20 cellular contexts compared by ENCODE assay signal in genomic region chr1:18489417-18490143, GRCh38. TPM values are rescaled to one million over a fixed set of nuclear protein-coding genes. Genes with fewer than 3 reads are reported as not detected.
A peak's percentile ranks its signal among the peaks of the same experiment; 100 is the strongest.
DNase-seq lines count a peak whose midpoint lies in the region; ATAC-seq, FAIRE-seq and TF ChIP-seq lines count a peak whose summit lies in the region.
"Had no signal": no experiment of that assay in that cellular context is flagged by ENCODE, and none has a peak within 500 bp of the region (broad histone marks: within the 10 kb centered on the region; RNA-seq: fewer than 3 reads in every experiment).

No MANE protein-coding gene starts in this region.

- H3K4me3 ChIP-seq in BLaER1 = no peak overlapping the region
- H3K4me3 ChIP-seq in HEK293 (ENCODE audit: low read depth, low read length) = no peak overlapping the region
- H3K4me3 ChIP-seq in H1 (ENCODE audit: extremely low read depth in 1 of 4, insufficient read depth in 2 of 4, low read depth in 3 of 4, low read length in 4 of 4) = no peak overlapping the region

- no peak overlapping the region for H2BK20ac ChIP-seq in H1 (ENCODE audit: low read length)

- no peak for FAIRE-seq in H1 (lab: Jason Lieb, UNC)
- FAIRE-seq: D721Med, G401.6, GM12891, H54 had no signal

- H2BK12ac ChIP-seq in H1 (ENCODE audit: low read depth, low read length) = no peak overlapping the region

- H2AK5ac ChIP-seq in H1 (ENCODE audit: low read depth, low read length) = no peak overlapping the region

- H4K91ac ChIP-seq in H1 (replicated peaks; ENCODE audit: insufficient read length, low read length) = no peak overlapping the region

- H3K27me3 ChIP-seq in BLaER1 (no peaks in the 10 kb centered on the region), H1 (replicated peaks in 1 of 4; ENCODE audit: control insufficient read depth in 3 of 4, extremely low read depth in 1 of 4, insufficient read depth in 3 of 4, low read length in 3 of 4) (no peaks in the 10 kb centered on the region)

- POLR2A ChIA-PET in HEK293 (lab: Yijun Ruan, JAX) (no interaction called here), H1 (lab: Charles Lee; ENCODE audit: partially characterized antibody) (interaction anchor here (2.1 kb wide), 1 partner anchor 9 kb away, joined by 4 read pairs; the partner anchor contains the start of gene KLHDC7A)

- no peak for TF ChIP-seq CTCF in HEK293 (tag by site-specific recombination; IDR thresholded peaks at IDR 0.05)
- no peak for TF ChIP-seq CTCF in H1 (IDR thresholded peaks at IDR 0.05; ENCODE audit: control extremely low read depth in 1 of 3, insufficient read depth in 1 of 3, low read depth in 1 of 3, low read length in 3 of 3)

- H3K14ac ChIP-seq in H1 (ENCODE audit: insufficient read length) = no peak overlapping the region

- WGBS in H1 (ENCODE audit: extremely low coverage in 1 of 2, insufficient coverage in 1 of 2, insufficient read length in 1 of 2, insufficient replicate concordance in 2 of 2, low coverage in 1 of 2, low lambda C conversion rate in 2 of 2, missing lambda C conversion rate in 1 of 2), 2 experiments = 90% methylated on average over 2 of the region's 2 CpGs; no CpG with 5 or more reads in 1 of the 2 experiments

- H3K4me1 ChIP-seq in BLaER1 = peaks cover 36% of the 10 kb centered on the region
- no peaks in the 10 kb centered on the region for H3K4me1 ChIP-seq in HEK293 (ENCODE audit: control insufficient read depth, insufficient read depth, low read length)
- H3K4me1 ChIP-seq in H1 (replicated peaks in 1 of 4; ENCODE audit: control insufficient read depth in 3 of 4, insufficient read depth in 4 of 4, low read length in 3 of 4) = peaks cover 0 to 13% (median 2%) of the 10 kb centered on the region in 4 experiments; a peak in 3 of 7 replicates
- H3K4me1 ChIP-seq: Caco-2 had no signal

- 0 out of 2 replicates have a peak overlapping the region, but pooled peaks have one; percentile 45 for H3K27ac ChIP-seq in BLaER1
- no peak overlapping the region for H3K27ac ChIP-seq in HEK293 (ENCODE audit: extremely low read depth, low read depth, low read length)
- H3K27ac ChIP-seq in H1 (ENCODE audit: low read depth, low read length) = no peak overlapping the region
- H3K27ac ChIP-seq: KMS-11 had no signal

- H3K36me3 ChIP-seq in BLaER1 (no peaks in the 10 kb centered on the region), HEK293 (ENCODE audit: control insufficient read depth in 2 of 2, insufficient read depth in 1 of 2, low read length in 2 of 2) (no peaks in the 10 kb centered on the region), H1 (ENCODE audit: control insufficient read depth in 2 of 4, insufficient read depth in 4 of 4, low read length in 3 of 4) (peaks cover 0 to 6% (median under 1%) of the 10 kb centered on the region in 4 experiments; a peak in 2 of 8 replicates)

- no peak for TF ChIP-seq POLR2A in H1 (IDR thresholded peaks at IDR 0.05; ENCODE audit: control extremely low read depth in 1 of 2, low read depth in 2 of 2, low read length in 2 of 2)

- H3K9me3 ChIP-seq in BLaER1 (peaks cover 19% of the 10 kb centered on the region), HEK293 (ENCODE audit: control insufficient read depth, insufficient read depth, low read depth, low read length) (no peaks in the 10 kb centered on the region), H1 (ENCODE audit: insufficient read depth in 2 of 2, low read depth in 1 of 2, low read length in 1 of 2) (peaks cover 14 to 15% of the 10 kb centered on the region in 2 experiments)
- H3K9me3 ChIP-seq: Caco-2 had no signal

- no peak for TF ChIP-seq EP300 in H1 (IDR thresholded peaks at IDR 0.05; ENCODE audit: borderline replicate concordance in 1 of 2, low read depth in 2 of 2, low read length in 2 of 2)

- H3K4me2 ChIP-seq in BLaER1 (no peak overlapping the region), H1 (ENCODE audit: insufficient read depth in 1 of 2, low read depth in 2 of 2, low read length in 2 of 2) (no peak overlapping the region)
- H3K4me2 ChIP-seq: KMS-11 had no signal

- no peak overlapping the region for H2AFZ ChIP-seq in H1 (ENCODE audit: low read length)

- H3K9ac ChIP-seq in BLaER1 (no peak overlapping the region), H1 (replicated peaks in 1 of 4; ENCODE audit: extremely low read depth in 1 of 4, low read depth in 3 of 4, low read length in 3 of 4) (no peak overlapping the region)
- H3K9ac ChIP-seq: KMS-11 had no signal

- H3K18ac ChIP-seq in H1 (ENCODE audit: extremely low read depth, low read length) = no peak overlapping the region

- no peaks in the 10 kb centered on the region for H3K23me2 ChIP-seq in H1 (ENCODE audit: low read depth, low read length)

- no peak overlapping the region for H3K4ac ChIP-seq in H1 (replicated peaks; ENCODE audit: insufficient read length, low read depth, low read length)

- ATAC-seq in GM19452 (IDR thresholded peaks at IDR 0.05; ENCODE audit: unreplicated experiment) (no peak), HG02610 (IDR thresholded peaks at IDR 0.05; ENCODE audit: unreplicated experiment) (no peak)

- no peak overlapping the region for H3K23ac ChIP-seq in H1 (ENCODE audit: insufficient read length)

- no peak overlapping the region for H2BK5ac ChIP-seq in H1 (ENCODE audit: low read depth, low read length)

- no peak overlapping the region for H4K8ac ChIP-seq in H1 (ENCODE audit: extremely low read depth, insufficient read depth, low read length)

- H4K5ac ChIP-seq in H1 (ENCODE audit: insufficient read length, low read depth, low read length) = no peak overlapping the region

- H2BK120ac ChIP-seq in H1 (replicated peaks; ENCODE audit: low read depth, low read length) = no peak overlapping the region

- no peak for TF ChIP-seq RAD21 in H1 (IDR thresholded peaks at IDR 0.05 in 1 of 2, conservative IDR thresholded peaks at IDR 0.05 in 1 of 2; ENCODE audit: low read depth in 2 of 2, low read length in 2 of 2)

- CTCF ChIA-PET in HEK293 (lab: Yijun Ruan, JAX) (interaction anchor here (0.9 kb wide), 1 partner anchor 9 kb away, joined by 3 read pairs; the partner anchor contains the start of gene KLHDC7A), H1 (lab: Charles Lee; ENCODE audit: partially characterized antibody) (interaction anchor here (0.7 to 1.9 kb wide), 12 partner anchors 12 to 504 kb away, joined by 3 to 5 read pairs (median 3); no protein-coding TSS in a partner anchor)

- no peaks in the 10 kb centered on the region for H4K20me1 ChIP-seq in BLaER1
- no peaks in the 10 kb centered on the region for H4K20me1 ChIP-seq in H1 (replicated peaks in 1 of 2; ENCODE audit: control insufficient read depth in 1 of 2, insufficient read depth in 2 of 2, low read length in 2 of 2)

- no peak overlapping the region for H3K56ac ChIP-seq in H1 (replicated peaks; ENCODE audit: insufficient read length, low read depth, low read length)

- DNase-seq in H1 (ENCODE audit: low read depth in 1 of 2, low spot score in 2 of 2) (no peak), posterior vena cava (ENCODE audit: low spot score) (peak; percentile 53), hippocampal formation (lab: John Stamatoyannopoulos, UW) (no peak)
- DNase-seq: 8988T; C1 segment of cervical spinal cord; Caco-2; CD4-positive, alpha-beta T cell; HCEC 1CT; HFFc6 had no signal

- no peaks in the 10 kb centered on the region for H3K79me2 ChIP-seq in H1 (ENCODE audit: control insufficient read depth in 1 of 2, insufficient read depth in 2 of 2, low read length in 2 of 2)

- 0 out of 2 replicates have a peak, but pooled peaks cover under 1% of the 10 kb centered on the region for H3K79me1 ChIP-seq in H1 (ENCODE audit: low read depth, low read length)

- intact Hi-C loops in posterior vena cava (cut with DNase I) = no loop called here

- no peak overlapping the region for H2BK15ac ChIP-seq in H1 (ENCODE audit: low read length)

TF ChIP-seq in HEK293, 187 proteins besides CTCF, POLR2A, EP300 and RAD21:
- TF ChIP-seq ZBTB1 (tag by site-specific recombination; IDR thresholded peaks at IDR 0.05) (no peak), ZNF175 (tag by site-specific recombination; IDR thresholded peaks at IDR 0.05) (no peak), ZNF677 (tag by site-specific recombination; IDR thresholded peaks at IDR 0.05) (peak; percentile 22; the same call in 1 of the 2 replicates)

TF ChIP-seq in H1, 55 proteins besides CTCF, POLR2A, EP300 and RAD21:
- TF ChIP-seq SRF (IDR thresholded peaks at IDR 0.05; ENCODE audit: low read depth, low read length) (no peak), USF2 (IDR thresholded peaks at IDR 0.05; ENCODE audit: low read length) (peak; percentile 12; the same call in 1 of the 2 replicates)

RNA-seq across cellular contexts. Expression of gene KLHDC7A, which starts 8.8 kb away (rescaled TPM):
- total RNA-seq in H1 (2021; fragmentation: NEBNext Ultra II Directional; extraction: Animal tissue kit (Norgen Biotek cat#: 25700)) = 18.9 and 19.1 TPM in 2 replicates
- polyA plus RNA-seq in H1 (2011; rRNA removed) = 3.9 and 8.5 TPM in 2 replicates
- 6.8 TPM for polyA plus RNA-seq in H1 (2011; cell fraction: cytosol; rRNA removed)
- 15.3 TPM for polyA plus RNA-seq in H1 (2011; cell fraction: nucleus; rRNA removed)
- polyA plus RNA-seq in H1 (2012, experiment 1 of 2) = 7.8 to 11.5 TPM (median 10.0 TPM) in 4 replicates
- 8.7 TPM for polyA plus RNA-seq in H1 (2012, experiment 2 of 2)
- 17.9 TPM for polyA plus RNA-seq in H1 (2013, experiment 1 of 2)
- 18.2 TPM for polyA plus RNA-seq in H1 (2013, experiment 2 of 2)
- 9.1 and 9.2 TPM in 2 replicates for polyA minus RNA-seq in H1 (2011; rRNA and poly(A)+ RNA removed)
- 11.3 TPM for polyA minus RNA-seq in H1 (2011; cell fraction: cytosol; rRNA and poly(A)+ RNA removed)
- polyA minus RNA-seq in H1 (2011; cell fraction: nucleus; rRNA and poly(A)+ RNA removed) = 21.2 TPM
- not detected for total RNA-seq in posterior vena cava
- total RNA-seq: A673; CD4-positive, alpha-beta T cell; HFFc6 had no signal
- polyA plus RNA-seq: AG04450 had no signal

Comparison
In these comparisons a context has a peak if more than half of its experiments do, and no peak if none do; other contexts are left out.
1. RNA of gene KLHDC7A, which starts 8.8 kb away (total RNA-seq): 18.9 to 19.1 TPM in H1; not detected in posterior vena cava; every median in the first group is over 10 times any median in the second.